ENCODE assay signal across 18 cellular contexts in genomic region chr7:66276363-66276762, GRCh38.
"Had no signal": no experiment of that assay in that cellular context is flagged by ENCODE, and none has a peak within 500 bp of the region (broad histone marks: within the 10 kb centered on the region; RNA-seq: fewer than 3 reads in every experiment).

No MANE protein-coding gene starts in this region.

- H3K4me3 ChIP-seq: body of pancreas, colonic mucosa, esophagus muscularis mucosa, right atrium auricular region, thyroid gland had no signal

- H3K4me1 Mint-ChIP-seq: activated CD4-positive, alpha-beta T cell treated with anti-CD3 and anti-CD28 coated beads for 36 hours had no signal

- H3K27me3 ChIP-seq: body of pancreas, colonic mucosa, esophagus muscularis mucosa, right atrium auricular region, thyroid gland had no signal

- H3K9me3 Mint-ChIP-seq: activated T-helper 1 cell treated with anti-CD3 and anti-CD28 coated beads, Interleukin-12 subunit alpha, Interleukin-12 subunit beta, Interleukin-2, Interleukin-4 antibody, amounts not matched to agents 30 ng/mL and 10 ng/mL and 1 ng/mL, durations not matched to agents 14 hours and 24 hours and 36 hours had no signal

- H3K36me3 ChIP-seq: colonic mucosa, esophagus muscularis mucosa, right atrium auricular region, thyroid gland had no signal

- H3K27ac ChIP-seq: body of pancreas, colonic mucosa, esophagus muscularis mucosa, right atrium auricular region, thyroid gland had no signal

- H3K4me1 ChIP-seq: body of pancreas, colonic mucosa had no signal

- H3K27me3 Mint-ChIP-seq: activated CD4-positive, alpha-beta T cell treated with anti-CD3 and anti-CD28 coated beads for 36 hours; activated naive CD8-positive, alpha-beta T cell treated with anti-CD3 and anti-CD28 coated beads, Interleukin-2, amount 10 ng/mL, durations not matched to agents 7 days and 5 days; progenitor cell of endocrine pancreas had no signal

- H3K27ac Mint-ChIP-seq: activated CD4-positive, alpha-beta T cell treated with anti-CD3 and anti-CD28 coated beads for 36 hours; activated naive CD8-positive, alpha-beta T cell treated with anti-CD3 and anti-CD28 coated beads, Interleukin-2, amount 10 ng/mL, durations not matched to agents 7 days and 5 days; activated T-helper 1 cell treated with anti-CD3 and anti-CD28 coated beads, Interleukin-12 subunit alpha, Interleukin-12 subunit beta, Interleukin-2, Interleukin-4 antibody, amounts not matched to agents 30 ng/mL and 10 ng/mL and 1 ng/mL, durations not matched to agents 14 hours and 24 hours and 36 hours; nephron; progenitor cell of endocrine pancreas; WTC11 had no signal

- H3K9me3 ChIP-seq: body of pancreas, colonic mucosa, esophagus muscularis mucosa, right atrium auricular region, thyroid gland had no signal

- ATAC-seq: activated CD4-positive, alpha-beta T cell treated with anti-CD3 and anti-CD28 coated beads for 36 hours; body of pancreas; WTC11 had no signal

- DNase-seq: activated CD4-positive, alpha-beta T cell treated with anti-CD3 and anti-CD28 coated beads for 36 hours; activated CD4-positive, alpha-beta T cell treated with anti-CD3 and anti-CD28 coated beads, Interleukin-2, amount 50 U/mL, for 48 hours; activated naive CD4-positive, alpha-beta T cell treated with Interleukin-2 at 50 U/mL for 16 hours; activated naive CD8-positive, alpha-beta T cell treated with anti-CD3 and anti-CD28 coated beads, Interleukin-2, amount 10 ng/mL, durations not matched to agents 7 days and 5 days; amygdala; body of pancreas; central memory CD4-positive, alpha-beta T cell; colonic mucosa; nucleus accumbens; stimulated activated CD4-positive, alpha-beta T cell treated with anti-CD3 and anti-CD28 coated beads, Interleukin-2, amount 100 ng/mL, for 24 hours; stimulated activated naive CD4-positive, alpha-beta T cell treated with Interleukin-2 at 50 U/mL for 16 hours; thyroid gland had no signal

- H3K4me3 Mint-ChIP-seq: activated CD4-positive, alpha-beta T cell treated with anti-CD3 and anti-CD28 coated beads for 36 hours; activated naive CD8-positive, alpha-beta T cell treated with anti-CD3 and anti-CD28 coated beads, Interleukin-2, amount 10 ng/mL, durations not matched to agents 7 days and 5 days; activated T-helper 1 cell treated with anti-CD3 and anti-CD28 coated beads, Interleukin-12 subunit alpha, Interleukin-12 subunit beta, Interleukin-2, Interleukin-4 antibody, amounts not matched to agents 30 ng/mL and 10 ng/mL and 1 ng/mL, durations not matched to agents 14 hours and 24 hours and 36 hours; nephron; WTC11 had no signal
